8 cellular contexts compared by ENCODE assay signal in the genomic region with DNA sequence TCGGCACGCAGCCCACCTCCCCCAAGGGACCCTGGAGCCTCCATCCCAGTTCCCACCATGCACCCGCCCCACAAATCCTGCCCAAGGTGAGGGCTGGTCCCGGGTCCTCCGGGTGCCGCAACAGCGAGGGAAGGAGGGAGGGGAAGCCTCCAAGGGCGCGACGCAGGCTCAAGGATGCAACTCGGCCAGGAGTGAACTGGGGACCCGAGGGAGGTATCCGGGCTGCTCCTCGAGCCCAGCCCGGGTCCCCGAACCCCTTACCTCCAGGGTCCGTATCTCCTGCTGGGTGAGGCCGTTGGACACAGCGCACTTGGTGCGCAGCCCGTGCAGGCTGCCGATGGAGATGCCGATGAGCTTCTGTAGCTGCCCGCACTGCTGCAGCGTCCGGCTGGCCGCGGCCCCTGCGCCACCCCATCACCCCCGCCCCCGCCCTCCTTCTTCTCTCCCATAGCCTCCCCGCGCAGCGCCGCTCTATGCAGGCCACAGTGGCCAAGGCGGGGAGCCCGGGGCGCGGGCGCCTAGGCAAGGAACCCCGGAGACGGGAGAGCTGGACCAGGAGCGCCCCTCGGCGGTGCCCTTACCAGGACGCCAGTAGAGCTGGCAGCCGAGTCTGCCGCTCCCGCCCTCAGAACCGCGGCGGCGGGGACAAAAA.
DNase-seq lines count a peak whose midpoint lies in the region; ATAC-seq and TF ChIP-seq lines count a peak whose summit lies in the region.

No MANE protein-coding gene starts in this region.

- H3K27ac ChIP-seq in Peyer's patch, result peak overlapping the region in 1 of 4 donors; percentile 15
- no peak overlapping the region for H3K27ac ChIP-seq in left ventricle myocardium inferior (replicated peaks)

- TF ChIP-seq POLR2A in Peyer's patch (IDR thresholded peaks at IDR 0.05), result no peak

- intact Hi-C loops in left ventricle myocardium inferior (cut with micrococcal nuclease), result no loop called here

- H3K4me1 ChIP-seq in Peyer's patch (peaks cover 0 to 12% (median 0%) of the 10 kb centered on the region in 4 donors), left ventricle myocardium inferior (peaks cover 15% of the 10 kb centered on the region)

- ATAC-seq in HG03025 (IDR thresholded peaks at IDR 0.05; ENCODE audit: low FRiP score, unreplicated experiment), result no peak

- no peaks in the 10 kb centered on the region for H3K9me3 ChIP-seq in Peyer's patch
- H3K9me3 ChIP-seq in left ventricle myocardium inferior (replicated peaks), result peaks cover 24% of the 10 kb centered on the region

- DNase-seq in NCI-H2227 (lab: John Stamatoyannopoulos, UW; ENCODE audit: unreplicated experiment) (peak; percentile 37), NCI-H2227 treated with DMSO at 0.1 percent for 48 hours (lab: John Stamatoyannopoulos, UW) (no peak), Peyer's patch (peak in 1 of 3 donors; percentile 46), left ventricle myocardium inferior (no peak), skeletal muscle cell (ENCODE audit: low read depth) (no peak), GF-D8 (lab: John Stamatoyannopoulos, UW) (no peak)
- no peak for DNase-seq in central memory CD4-positive, alpha-beta T cell

- peaks cover 0 to 8% of the 10 kb centered on the region in 2 donors for H3K27me3 ChIP-seq in Peyer's patch
- peaks cover 55% of the 10 kb centered on the region for H3K27me3 ChIP-seq in left ventricle myocardium inferior (ENCODE audit: low read depth)

- H3K4me3 ChIP-seq in Peyer's patch, result peak overlapping the region in 3 of 4 donors; percentile 30 to 49 (median 38)
- H3K4me3 ChIP-seq in left ventricle myocardium inferior, result peak overlapping the region; percentile 65
- H3K4me3 ChIP-seq in skeletal muscle cell (ENCODE audit: low read depth, low read length), result peak overlapping the region; percentile 54

- TF ChIP-seq CTCF in Peyer's patch (IDR thresholded peaks at IDR 0.05) (no peak), left ventricle myocardium inferior (IDR thresholded peaks at IDR 0.05; ENCODE audit: borderline replicate concordance) (no peak)

- H3K36me3 ChIP-seq in Peyer's patch (no peaks in the 10 kb centered on the region), left ventricle myocardium inferior (no peaks in the 10 kb centered on the region)
